Comparison of ENCODE assay signal across 9 cellular contexts in the genomic region with DNA sequence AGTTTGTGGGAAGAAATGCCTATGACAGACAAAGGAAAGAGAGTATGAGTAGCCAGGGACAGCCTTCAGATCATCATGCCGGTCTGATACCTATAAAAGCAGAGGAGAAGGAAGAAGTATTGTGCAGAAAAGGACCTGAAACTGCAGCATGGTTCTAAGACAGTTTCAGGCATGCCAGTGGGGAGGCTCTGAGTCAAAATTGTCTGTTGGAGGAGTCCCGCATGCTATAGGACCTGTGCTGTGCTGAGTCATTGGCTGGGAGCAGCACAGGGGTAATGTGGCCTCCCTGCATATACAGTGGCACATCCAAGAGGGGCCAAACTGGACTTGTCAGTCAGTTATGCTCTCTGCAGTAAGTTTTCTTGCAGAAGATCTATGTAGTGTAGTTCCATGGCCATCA. TPM values are rescaled to one million over a fixed set of nuclear protein-coding genes. Genes with fewer than 3 reads are reported as not detected.
A peak's percentile ranks its signal among the peaks of the same experiment; 100 is the strongest.
DNase-seq lines count a peak whose midpoint lies in the region; ATAC-seq and TF ChIP-seq lines count a peak whose summit lies in the region.
"Had no signal": no experiment of that assay in that cellular context is flagged by ENCODE, and none has a peak within 500 bp of the region (broad histone marks: within the 10 kb centered on the region; RNA-seq: fewer than 3 reads in every experiment).

No MANE protein-coding gene starts in this region.

- H3K27ac Mint-ChIP-seq in Caco-2 (ENCODE audit: unreplicated experiment) (no peak overlapping the region), HFFc6 (no peak overlapping the region)

- no peaks in the 10 kb centered on the region for H3K9me3 ChIP-seq in Loucy (ENCODE audit: insufficient read depth, low read depth, low read length)
- H3K9me3 ChIP-seq in Caco-2, result no peaks in the 10 kb centered on the region

- peak; percentile 85 for DNase-seq in islet precursor cell
- DNase-seq in NK-92 (lab: John Stamatoyannopoulos, UW; ENCODE audit: unreplicated experiment), result no peak
- DNase-seq in Caco-2, result no peak
- no peak for DNase-seq in iPS-NIHi7 (ENCODE audit: extremely low spot score)
- DNase-seq in HFFc6, result no peak

- H3K27me3 ChIP-seq in Loucy (ENCODE audit: insufficient read depth, low read length, poor library complexity, severe bottlenecking) (no peaks in the 10 kb centered on the region), Caco-2 (replicated peaks; ENCODE audit: control insufficient read depth, insufficient read depth, low read length) (no peaks in the 10 kb centered on the region)

- POLR2A ChIA-PET in Caco-2 (lab: Charles Lee), result no interaction called here

- H3K79me2 ChIP-seq in Loucy (ENCODE audit: insufficient read depth, low read length), result no peaks in the 10 kb centered on the region

- no peak overlapping the region for H3K4me2 ChIP-seq in Loucy (ENCODE audit: low read depth, low read length, poor library complexity, severe bottlenecking)

- H3K9me3 Mint-ChIP-seq in Caco-2 (ENCODE audit: unreplicated experiment), result no peaks in the 10 kb centered on the region
- no peaks in the 10 kb centered on the region for H3K9me3 Mint-ChIP-seq in HFFc6

- CTCF ChIA-PET in Caco-2 (lab: Charles Lee), result no interaction called here

- no peak for TF ChIP-seq CTCF in Loucy (conservative IDR thresholded peaks at IDR 0.05; ENCODE audit: low read length)
- TF ChIP-seq CTCF in Caco-2 (IDR thresholded peaks at IDR 0.05; ENCODE audit: insufficient read depth in 1 of 2, low read depth in 1 of 2, low read length in 1 of 2, severe bottlenecking in 1 of 2, unreplicated experiment in 1 of 2), result no peak
- no peak for TF ChIP-seq CTCF in HFFc6 (IDR thresholded peaks at IDR 0.05)

- H3K4me3 Mint-ChIP-seq in Caco-2 (ENCODE audit: unreplicated experiment), result no peak overlapping the region
- no peak overlapping the region for H3K4me3 Mint-ChIP-seq in HFFc6

- intact Hi-C loops in Caco-2 (cut with micrococcal nuclease; ENCODE audit: unreplicated experiment), result no loop called here

- H3K4me3 ChIP-seq in Loucy (ENCODE audit: low read length, poor library complexity, severe bottlenecking) (no peak overlapping the region), Caco-2 (ENCODE audit: low read depth, low read length) (no peak overlapping the region)

- H4K20me1 ChIP-seq in Loucy (ENCODE audit: insufficient read depth, low read length, poor library complexity, severe bottlenecking), result no peaks in the 10 kb centered on the region

- no peak overlapping the region for H3K9ac ChIP-seq in Loucy (ENCODE audit: low read depth, low read length, poor library complexity, severe bottlenecking)

- H3K36me3 ChIP-seq in Loucy (ENCODE audit: insufficient read depth, low read length) (no peaks in the 10 kb centered on the region), Caco-2 (ENCODE audit: control insufficient read depth, insufficient read depth, low read length) (no peaks in the 10 kb centered on the region)

- peak overlapping the region; percentile 12 for H2AFZ ChIP-seq in Loucy (ENCODE audit: low read length)

- H3K4me1 ChIP-seq in Loucy (ENCODE audit: insufficient read depth, low read length, poor library complexity, severe bottlenecking), result peaks cover 3% of the 10 kb centered on the region
- H3K4me1 ChIP-seq in Caco-2, result no peaks in the 10 kb centered on the region

- BruUV-seq in Caco-2 (replicated peaks; lab: Mats Ljungman, UMichigan), result no TSS peak

- peak; percentile 99 for ATAC-seq in GM18870 (IDR thresholded peaks at IDR 0.05; ENCODE audit: unreplicated experiment)
- ATAC-seq in GM21737 (IDR thresholded peaks at IDR 0.05; ENCODE audit: unreplicated experiment), result peak; percentile 99

- H3K27me3 Mint-ChIP-seq in Caco-2 (ENCODE audit: insufficient read depth, unreplicated experiment) (peaks cover 26% of the 10 kb centered on the region), HFFc6 (ENCODE audit: insufficient read depth) (peaks cover 3% of the 10 kb centered on the region; the same call in 1 of the 2 replicates)

- no peaks in the 10 kb centered on the region for H3K4me1 Mint-ChIP-seq in Caco-2 (ENCODE audit: low read depth, unreplicated experiment)
- H3K4me1 Mint-ChIP-seq in HFFc6 (ENCODE audit: low read depth), result no peaks in the 10 kb centered on the region

- H3K9me2 ChIP-seq in Loucy (replicated peaks; ENCODE audit: low read depth, low read length), result no peaks in the 10 kb centered on the region

- H3K36me3 Mint-ChIP-seq in Caco-2 (ENCODE audit: insufficient read depth, unreplicated experiment) (no peaks in the 10 kb centered on the region), HFFc6 (ENCODE audit: low read depth) (no peaks in the 10 kb centered on the region)

- H3F3A ChIP-seq in Loucy (ENCODE audit: low read depth), result no peaks in the 10 kb centered on the region

RNA-seq across cellular contexts. Expression of gene NEUROD4, which starts 40.7 kb away (rescaled TPM):
- not detected in 2 replicates for total RNA-seq in Caco-2 (2022)
- total RNA-seq in HFFc6 (2021; fragmentation: NEBNext Ultra II Directional; extraction: Animal tissue kit (Norgen Biotek cat#: 25700)), result not detected
- total RNA-seq: astrocyte had no signal
